In the genomic region with DNA sequence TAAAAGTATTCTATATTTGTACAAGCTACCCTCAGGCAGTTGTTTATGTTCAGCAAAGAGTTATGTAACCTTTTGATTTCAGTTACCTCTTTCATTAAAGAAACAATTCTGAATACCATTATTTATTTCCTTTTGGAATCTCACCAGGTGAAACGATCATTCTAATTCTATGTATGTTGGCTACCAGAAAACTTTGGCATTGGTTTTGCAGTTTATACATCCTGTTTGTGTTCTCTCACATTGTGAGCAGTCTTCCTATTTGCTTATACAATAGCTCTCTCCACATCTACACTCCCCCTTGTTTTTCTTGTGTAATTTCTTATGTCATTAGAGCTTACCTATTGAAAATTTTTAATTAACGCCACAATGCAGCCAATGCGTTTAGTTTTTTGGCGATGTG, we compare ENCODE assay signal across 19 cellular contexts.
"Had no signal": no experiment of that assay in that cellular context is flagged by ENCODE, and none has a peak within 500 bp of the region (broad histone marks: within the 10 kb centered on the region; RNA-seq: fewer than 3 reads in every experiment).

No MANE protein-coding gene starts in this region.

- H3K36me3 Mint-ChIP-seq: activated naive CD4-positive, alpha-beta T cell treated with anti-CD3 and anti-CD28 coated beads, Interleukin-2, amount 50 U/mL, for 24 hours had no signal

- H3K4me1 Mint-ChIP-seq: activated naive CD4-positive, alpha-beta T cell treated with anti-CD3 and anti-CD28 coated beads, Interleukin-2, amount 50 U/mL, for 24 hours; nephron progenitor cell had no signal

- H3K27ac Mint-ChIP-seq: activated naive CD4-positive, alpha-beta T cell treated with anti-CD3 and anti-CD28 coated beads, Interleukin-2, amount 50 U/mL, for 24 hours; nephron progenitor cell had no signal

- H3K4me3 Mint-ChIP-seq: activated naive CD4-positive, alpha-beta T cell treated with anti-CD3 and anti-CD28 coated beads, Interleukin-2, amount 50 U/mL, for 24 hours; nephron progenitor cell had no signal

- H3K27ac ChIP-seq: epithelial cell of prostate, spleen, thyroid gland, WERI-Rb-1 had no signal

- DNase-seq: activated CD4-positive, alpha-beta T cell treated with anti-CD3 and anti-CD28 coated beads, Interleukin-2, amount 50 U/mL, for 48 hours; activated gamma-delta T cell; cerebellar nuclear complex; effector memory CD4-positive, alpha-beta T cell; foreskin melanocyte; hypothalamus; midbrain; nephron progenitor cell; nucleus accumbens; posterior cingulate gyrus; retina; spleen; stimulated activated CD8-positive, alpha-beta memory T cell treated with anti-CD3 and anti-CD28 coated beads, Interleukin-4, amount 100 ng/mL, for 48 hours; stimulated activated naive CD4-positive, alpha-beta T cell; T-helper 2 cell; thyroid gland; WERI-Rb-1 had no signal

- H3K27me3 Mint-ChIP-seq: activated naive CD4-positive, alpha-beta T cell treated with anti-CD3 and anti-CD28 coated beads, Interleukin-2, amount 50 U/mL, for 24 hours had no signal
